Comparison of ENCODE assay signal across 9 cellular contexts in the genomic region with DNA sequence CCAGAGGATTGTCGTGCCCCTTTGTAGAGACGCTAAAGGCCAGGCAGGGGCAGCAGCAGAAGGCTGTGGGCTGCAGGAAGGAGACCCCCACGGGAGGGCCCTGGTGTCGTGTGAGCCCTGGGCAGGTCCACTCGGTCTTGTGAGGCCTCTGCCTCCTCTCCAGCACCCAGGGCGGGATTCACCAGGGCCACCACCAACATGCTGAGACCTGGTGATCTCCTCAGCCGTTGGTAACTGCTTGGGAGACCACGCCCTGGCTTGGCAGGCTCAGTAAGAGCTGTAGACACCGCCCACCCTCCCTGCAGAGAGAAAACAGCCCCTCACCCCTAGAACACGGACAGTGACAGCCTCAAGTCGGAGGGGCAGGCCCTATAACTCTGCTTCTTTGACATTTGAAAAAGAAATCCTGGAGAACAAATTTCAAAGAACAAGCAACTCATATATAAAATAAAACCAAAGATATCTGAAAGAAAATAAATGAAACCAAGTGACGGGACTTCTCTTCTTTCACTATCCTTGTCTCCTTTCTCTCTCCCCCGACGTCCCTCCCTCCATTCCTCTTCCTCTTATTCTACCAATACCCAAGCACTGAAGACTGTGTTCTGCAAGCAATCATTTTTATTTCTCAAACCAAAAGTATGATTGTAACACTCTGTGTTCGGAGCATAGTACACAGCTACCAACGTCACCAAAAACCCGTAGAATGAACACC. TPM values are rescaled to one million over a fixed set of nuclear protein-coding genes. Genes with fewer than 3 reads are reported as not detected.
A peak's percentile ranks its signal among the peaks of the same experiment; 100 is the strongest.
DNase-seq lines count a peak whose midpoint lies in the region; ATAC-seq and TF ChIP-seq lines count a peak whose summit lies in the region.
"Had no signal": no experiment of that assay in that cellular context is flagged by ENCODE, and none has a peak within 500 bp of the region (broad histone marks: within the 10 kb centered on the region; RNA-seq: fewer than 3 reads in every experiment).

No MANE protein-coding gene starts in this region.

- peak overlapping the region; percentile 52 to 67 for H3K4me3 Mint-ChIP-seq in effector memory CD8-positive, alpha-beta T cell

- peaks cover 67% of the 10 kb centered on the region for H3K36me3 Mint-ChIP-seq in effector memory CD8-positive, alpha-beta T cell (ENCODE audit: insufficient read depth)

- H3K27me3 ChIP-seq in DND-41 (ENCODE audit: insufficient read depth, low read length, poor library complexity), result no peaks in the 10 kb centered on the region
- no peaks in the 10 kb centered on the region for H3K27me3 ChIP-seq in parathyroid adenoma (ENCODE audit: control insufficient read depth, insufficient read depth, low read length)

- peaks cover 34% of the 10 kb centered on the region for H3K36me3 ChIP-seq in DND-41 (ENCODE audit: insufficient read depth, low read length)
- no peaks in the 10 kb centered on the region for H3K36me3 ChIP-seq in parathyroid adenoma (ENCODE audit: control insufficient read depth, insufficient read depth, low read length)

- peak overlapping the region; percentile 66 for H3K27ac ChIP-seq in DND-41 (ENCODE audit: low read length)
- H3K27ac ChIP-seq in parathyroid adenoma, result peak overlapping the region; percentile 96
- H3K27ac ChIP-seq: SK-N-MC had no signal

- H3K4me1 ChIP-seq in DND-41 (ENCODE audit: insufficient read depth, low read length), result peaks cover 98% of the 10 kb centered on the region
- H3K4me1 ChIP-seq in parathyroid adenoma, result peaks cover 83% of the 10 kb centered on the region

- H3K4me1 Mint-ChIP-seq in effector memory CD8-positive, alpha-beta T cell (ENCODE audit: low read depth in 2 of 2), result peaks cover 74 to 80% of the 10 kb centered on the region in 2 donors

- DNase-seq in DND-41 (peak; percentile 43), OCI-M2 (lab: John Stamatoyannopoulos, UW; ENCODE audit: unreplicated experiment) (peak; percentile 35), cerebellar nuclear complex (lab: John Stamatoyannopoulos, UW) (no peak), H4 (ENCODE audit: low spot score) (no peak)
- no peak for DNase-seq in effector memory CD8-positive, alpha-beta T cell
- DNase-seq: stimulated activated naive CD8-positive, alpha-beta T cell treated with anti-CD3 and anti-CD28 coated beads, Interleukin-15, Interleukin-2, amounts not matched to agents 100 U/mL and 50 U/mL, for 24 hours had no signal

- ATAC-seq in DND-41 (ENCODE audit: insufficient read depth, low read depth) (0 out of 3 replicates have a peak, but pooled peaks have one; percentile 13), HG02623 (IDR thresholded peaks at IDR 0.05; ENCODE audit: unreplicated experiment) (no peak)
- ATAC-seq in effector memory CD8-positive, alpha-beta T cell (replicated peaks), result no peak
- ATAC-seq: stimulated activated naive CD8-positive, alpha-beta T cell treated with anti-CD3 and anti-CD28 coated beads, Interleukin-15, Interleukin-2, amounts not matched to agents 100 U/mL and 50 U/mL, for 24 hours had no signal

- no peaks in the 10 kb centered on the region for H3K9me3 Mint-ChIP-seq in effector memory CD8-positive, alpha-beta T cell

- H3K9me3 ChIP-seq in DND-41 (ENCODE audit: insufficient read depth, low read length, severe bottlenecking) (no peaks in the 10 kb centered on the region), parathyroid adenoma (ENCODE audit: control insufficient read depth, low read length) (no peaks in the 10 kb centered on the region)

- H3K27me3 Mint-ChIP-seq in effector memory CD8-positive, alpha-beta T cell, result no peaks in the 10 kb centered on the region

- no peak for TF ChIP-seq CTCF in DND-41 (IDR thresholded peaks at IDR 0.05; ENCODE audit: borderline replicate concordance, extremely low read depth, low read length, poor library complexity, severe bottlenecking)
- no peak for TF ChIP-seq CTCF in parathyroid adenoma (IDR thresholded peaks at IDR 0.05)

- H3K9ac ChIP-seq in DND-41 (ENCODE audit: low read depth, low read length), result peak overlapping the region; percentile 31; the same call in 1 of the 2 replicates
- no peak overlapping the region for H3K9ac ChIP-seq in parathyroid adenoma

- H3K79me2 ChIP-seq in DND-41 (ENCODE audit: insufficient read depth, low read length) (peaks cover 85% of the 10 kb centered on the region), parathyroid adenoma (peaks cover 29% of the 10 kb centered on the region)

- H3K4me2 ChIP-seq in DND-41 (ENCODE audit: insufficient read depth, low read length), result no peak overlapping the region; the same call in 1 of the 2 replicates
- H3K4me2 ChIP-seq in parathyroid adenoma (ENCODE audit: low read length), result no peak overlapping the region

- H3K27ac Mint-ChIP-seq in effector memory CD8-positive, alpha-beta T cell, result peak overlapping the region; percentile 87 to 98

- no peaks in the 10 kb centered on the region for H4K20me1 ChIP-seq in DND-41 (ENCODE audit: insufficient read depth, low read length)

- H3K4me3 ChIP-seq in DND-41 (ENCODE audit: low read depth in 1 of 2, low read length in 2 of 2) (no peak overlapping the region), parathyroid adenoma (ENCODE audit: low read depth, low read length) (no peak overlapping the region)
- H3K4me3 ChIP-seq: SK-N-MC had no signal

- H2AFZ ChIP-seq in DND-41 (ENCODE audit: low read depth, low read length) (no peak overlapping the region), parathyroid adenoma (no peak overlapping the region)

RNA-seq across cellular contexts. Expression of a gene that starts 21.0 kb away (rescaled TPM):
- 0.35 TPM in 1 of 2 replicates, not detected in the other for total RNA-seq in H4 (2014; rRNA removed; shearing (Covaris generic))

Comparison
In these comparisons a context has a peak if more than half of its experiments do, and no peak if none do; other contexts are left out.
1. DNase-seq: peak in DND-41 (single experiment) and OCI-M2 (single experiment); none in effector memory CD8-positive, alpha-beta T cell (0 of 3), cerebellar nuclear complex (0 of 2) and H4 (single experiment).